In genomic region chr12:99959549-99960170, GRCh38 we compare ENCODE assay signal across 12 cellular contexts. TPM values are rescaled to one million over a fixed set of nuclear protein-coding genes. Genes with fewer than 3 reads are reported as not detected.
DNase-seq lines count a peak whose midpoint lies in the region; ATAC-seq lines count a peak whose summit lies in the region.
"Had no signal": no experiment of that assay in that cellular context is flagged by ENCODE, and none has a peak within 500 bp of the region (broad histone marks: within the 10 kb centered on the region; RNA-seq: fewer than 3 reads in every experiment).

No MANE protein-coding gene starts in this region.

- no peak overlapping the region for H3K9ac ChIP-seq in Karpas-422 (ENCODE audit: low read length)

- H3K9me3 ChIP-seq in Karpas-422 (ENCODE audit: low read length), result no peaks in the 10 kb centered on the region

- no peak overlapping the region for H3K4me3 ChIP-seq in Karpas-422 (ENCODE audit: low read length)

- peak; percentile 70 for ATAC-seq in left lobe of liver
- ATAC-seq in Right ventricle myocardium superior (ENCODE audit: poor library complexity), result no peak
- ATAC-seq: CD8-positive, alpha-beta T cell had no signal

- H3K4me2 ChIP-seq in Karpas-422 (ENCODE audit: low read depth, low read length, poor library complexity, severe bottlenecking), result no peak overlapping the region

- H3K36me3 ChIP-seq in Karpas-422 (ENCODE audit: insufficient read depth, low read length), result no peaks in the 10 kb centered on the region

- 0 out of 2 replicates have a peak, but pooled peaks cover 3% of the 10 kb centered on the region for H3K4me1 ChIP-seq in Karpas-422 (ENCODE audit: low read length)

- no peaks in the 10 kb centered on the region for H4K20me1 ChIP-seq in Karpas-422 (ENCODE audit: insufficient read depth, low read depth, low read length)

- H3K9me2 ChIP-seq in Karpas-422 (replicated peaks; ENCODE audit: insufficient read depth, low read length), result no peaks in the 10 kb centered on the region

- intact Hi-C loops in Right ventricle myocardium superior (cut with DNase I), result no loop called here

- DNase-seq in D341Med (ENCODE audit: low spot score) (peak; percentile 40), NCI-H2171 treated with DMSO at 0.1 percent for 48 hours (lab: John Stamatoyannopoulos, UW) (peak; percentile 95), astrocyte of the hippocampus (ENCODE audit: low read depth, low spot score) (peak; percentile 23), left lobe of liver (ENCODE audit: low spot score) (no peak), ecto neural progenitor cell (ENCODE audit: low spot score) (no peak), Karpas-422 (no peak), Right ventricle myocardium superior (no peak)
- DNase-seq in activated CD4-positive, CD25-positive, alpha-beta regulatory T cell (lab: John Stamatoyannopoulos, UW), result no peak
- DNase-seq: activated CD8-positive, alpha-beta memory T cell treated with anti-CD3 and anti-CD28 coated beads for 24 hours; CD8-positive, alpha-beta T cell; head of caudate nucleus; NCI-H2107 had no signal

- no peak overlapping the region for H3K27ac ChIP-seq in Karpas-422 (ENCODE audit: low read length)

- no peaks in the 10 kb centered on the region for H3K79me2 ChIP-seq in Karpas-422 (ENCODE audit: low read length)

- H2AFZ ChIP-seq in Karpas-422 (ENCODE audit: low read length), result no peak overlapping the region

- no peaks in the 10 kb centered on the region for H3K27me3 ChIP-seq in Karpas-422 (ENCODE audit: low read length)

RNA-seq across cellular contexts. Expression of gene ANKS1B, which starts 25.1 kb away (rescaled TPM):
- total RNA-seq in left lobe of liver, result 3.6 TPM
- total RNA-seq in Karpas-422 (2014; rRNA removed; shearing (Covaris generic); ENCODE audit: low replicate concordance), result 13.3 and 23.4 TPM in 2 replicates
- total RNA-seq in Right ventricle myocardium superior, result 1.2 TPM
- total RNA-seq: CD8-positive, alpha-beta T cell had no signal

Comparison
In these comparisons a context has a peak if more than half of its experiments do, and no peak if none do; other contexts are left out.
1. DNase-seq: peak in D341Med (single experiment), NCI-H2171 treated with DMSO at 0.1 percent for 48 hours (single experiment) and astrocyte of the hippocampus (single experiment); none in left lobe of liver (single experiment), ecto neural progenitor cell (single experiment), Karpas-422 (single experiment), activated CD4-positive, CD25-positive, alpha-beta regulatory T cell (0 of 4) and Right ventricle myocardium superior (single experiment).